11 cellular contexts compared by ENCODE assay signal in genomic region chr3:177041021-177041729, GRCh38.
A peak's percentile ranks its signal among the peaks of the same experiment; 100 is the strongest.
DNase-seq lines count a peak whose midpoint lies in the region; ATAC-seq and TF ChIP-seq lines count a peak whose summit lies in the region.
"Had no signal": no experiment of that assay in that cellular context is flagged by ENCODE, and none has a peak within 500 bp of the region (broad histone marks: within the 10 kb centered on the region; RNA-seq: fewer than 3 reads in every experiment).

No MANE protein-coding gene starts in this region.

- no peaks in the 10 kb centered on the region for H3K27me3 Mint-ChIP-seq in activated CD4-positive, alpha-beta T cell treated with anti-CD3 and anti-CD28 coated beads, Interleukin-2, amount 10 ng/mL, durations not matched to agents 7 days and 5 days
- H3K27me3 Mint-ChIP-seq in WTC11 (ENCODE audit: low read depth) = no peaks in the 10 kb centered on the region

- CTCF ChIA-PET in activated CD4-positive, alpha-beta T cell treated with anti-CD3 and anti-CD28 coated beads, Interleukin-2, amount 10 ng/mL, durations not matched to agents 7 days and 5 days (lab: Charles Lee) = no interaction called here
- CTCF ChIA-PET in WTC11 (lab: Charles Lee) = no interaction called here

- no peak for DNase-seq in activated CD4-positive, alpha-beta T cell treated with anti-CD3 and anti-CD28 coated beads, Interleukin-2, amount 10 ng/mL, durations not matched to agents 7 days and 5 days
- no peak for DNase-seq in activated CD4-positive, alpha-beta T cell treated with anti-CD3 and anti-CD28 coated beads, Interleukin-2, amount 50 U/mL, for 48 hours
- DNase-seq in WTC11 (ENCODE audit: low spot score) (no peak), iris pigment epithelial cell (ENCODE audit: low read depth) (peak; percentile 31), thoracic aorta (ENCODE audit: low spot score) (no peak)
- DNase-seq: activated naive CD4-positive, alpha-beta T cell treated with Interleukin-2 at 50 U/mL for 16 hours; stimulated activated CD4-positive, alpha-beta T cell treated with anti-CD3 and anti-CD28 coated beads, Interleukin-15, amount 100 ng/mL, for 24 hours had no signal

- no peaks in the 10 kb centered on the region for H3K9me3 Mint-ChIP-seq in activated CD4-positive, alpha-beta T cell treated with anti-CD3 and anti-CD28 coated beads, Interleukin-2, amount 10 ng/mL, durations not matched to agents 7 days and 5 days
- peaks cover 4% of the 10 kb centered on the region; the same call in 1 of the 2 replicates for H3K9me3 Mint-ChIP-seq in WTC11

- peak overlapping the region; percentile 16 for H3K27ac Mint-ChIP-seq in activated CD4-positive, alpha-beta T cell treated with anti-CD3 and anti-CD28 coated beads, Interleukin-2, amount 10 ng/mL, durations not matched to agents 7 days and 5 days
- H3K27ac Mint-ChIP-seq in WTC11 = 0 out of 2 replicates have a peak overlapping the region, but pooled peaks have one; percentile 8

- H3K4me1 Mint-ChIP-seq in activated CD4-positive, alpha-beta T cell treated with anti-CD3 and anti-CD28 coated beads, Interleukin-2, amount 10 ng/mL, durations not matched to agents 7 days and 5 days = peaks cover 28% of the 10 kb centered on the region
- H3K4me1 Mint-ChIP-seq in WTC11 = peaks cover 36% of the 10 kb centered on the region

- H3K36me3 Mint-ChIP-seq in activated CD4-positive, alpha-beta T cell treated with anti-CD3 and anti-CD28 coated beads, Interleukin-2, amount 10 ng/mL, durations not matched to agents 7 days and 5 days (ENCODE audit: low read depth) = peaks cover 68% of the 10 kb centered on the region
- H3K36me3 Mint-ChIP-seq in WTC11 = peaks cover 56% of the 10 kb centered on the region

- H3K4me3 ChIP-seq in thoracic aorta = no peak overlapping the region
- H3K4me3 ChIP-seq: BLaER1 treated with 17β-estradiol and CSF1 and Interleukin-3, amounts not matched to agents 10 nM and 100 nM had no signal

- peak overlapping the region in 1 of 2 donors; percentile 49 for H3K27ac ChIP-seq in thoracic aorta

- ATAC-seq in WTC11 (peak; percentile 53), thoracic aorta (ENCODE audit: insufficient number of reproducible peaks, low FRiP score, low read depth) (peak; percentile 50), GM21723 (IDR thresholded peaks at IDR 0.05; ENCODE audit: unreplicated experiment) (no peak), GM21515 (IDR thresholded peaks at IDR 0.05; ENCODE audit: unreplicated experiment) (no peak)
- ATAC-seq in activated CD4-positive, CD25-positive, alpha-beta regulatory T cell treated with anti-CD3 and anti-CD28 coated beads, Interleukin-2, amount 50 U/mL, for 24 hours = no peak

- H3K4me3 Mint-ChIP-seq in activated CD4-positive, alpha-beta T cell treated with anti-CD3 and anti-CD28 coated beads, Interleukin-2, amount 10 ng/mL, durations not matched to agents 7 days and 5 days = no peak overlapping the region
- no peak overlapping the region for H3K4me3 Mint-ChIP-seq in WTC11

- POLR2A ChIA-PET in activated CD4-positive, alpha-beta T cell treated with anti-CD3 and anti-CD28 coated beads, Interleukin-2, amount 10 ng/mL, durations not matched to agents 7 days and 5 days (lab: Charles Lee) = no interaction called here
- POLR2A ChIA-PET in WTC11 (lab: Charles Lee) = no interaction called here

- peaks cover 20 to 30% of the 10 kb centered on the region in 2 donors for H3K4me1 ChIP-seq in thoracic aorta (ENCODE audit: control insufficient read depth in 1 of 2, low read depth in 2 of 2)

- H3K9me3 ChIP-seq in thoracic aorta = no peaks in the 10 kb centered on the region

- peaks cover 22% of the 10 kb centered on the region for H3K36me3 ChIP-seq in thoracic aorta

- H3K27me3 ChIP-seq in thoracic aorta (replicated peaks; ENCODE audit: insufficient read depth) = no peaks in the 10 kb centered on the region
- H3K27me3 ChIP-seq: BLaER1 treated with 17β-estradiol and CSF1 and Interleukin-3, amounts not matched to agents 10 nM and 100 nM had no signal

- no peak for TF ChIP-seq CTCF in WTC11 (IDR thresholded peaks at IDR 0.05)
- no peak for TF ChIP-seq CTCF in thoracic aorta (IDR thresholded peaks at IDR 0.05)

TF ChIP-seq in WTC11, 78 proteins besides CTCF, POLR2A, EP300 and RAD21 (continues in another document):
- TF ChIP-seq TEAD1 (CRISPR knock-in tag; IDR thresholded peaks at IDR 0.05) (no peak), ZBTB43 (CRISPR knock-in tag; IDR thresholded peaks at IDR 0.05) (no peak), OVOL2 (CRISPR knock-in tag; IDR thresholded peaks at IDR 0.05; ENCODE audit: borderline replicate concordance) (no peak), AR (CRISPR knock-in tag; IDR thresholded peaks at IDR 0.05) (no peak), ZNF671 (CRISPR knock-in tag; IDR thresholded peaks at IDR 0.05) (no peak), KAT7 (CRISPR knock-in tag; IDR thresholded peaks at IDR 0.05; ENCODE audit: borderline replicate concordance) (no peak), PRDM15 (CRISPR knock-in tag; IDR thresholded peaks at IDR 0.05) (no peak)
- TF ChIP-seq, protein P1, sequence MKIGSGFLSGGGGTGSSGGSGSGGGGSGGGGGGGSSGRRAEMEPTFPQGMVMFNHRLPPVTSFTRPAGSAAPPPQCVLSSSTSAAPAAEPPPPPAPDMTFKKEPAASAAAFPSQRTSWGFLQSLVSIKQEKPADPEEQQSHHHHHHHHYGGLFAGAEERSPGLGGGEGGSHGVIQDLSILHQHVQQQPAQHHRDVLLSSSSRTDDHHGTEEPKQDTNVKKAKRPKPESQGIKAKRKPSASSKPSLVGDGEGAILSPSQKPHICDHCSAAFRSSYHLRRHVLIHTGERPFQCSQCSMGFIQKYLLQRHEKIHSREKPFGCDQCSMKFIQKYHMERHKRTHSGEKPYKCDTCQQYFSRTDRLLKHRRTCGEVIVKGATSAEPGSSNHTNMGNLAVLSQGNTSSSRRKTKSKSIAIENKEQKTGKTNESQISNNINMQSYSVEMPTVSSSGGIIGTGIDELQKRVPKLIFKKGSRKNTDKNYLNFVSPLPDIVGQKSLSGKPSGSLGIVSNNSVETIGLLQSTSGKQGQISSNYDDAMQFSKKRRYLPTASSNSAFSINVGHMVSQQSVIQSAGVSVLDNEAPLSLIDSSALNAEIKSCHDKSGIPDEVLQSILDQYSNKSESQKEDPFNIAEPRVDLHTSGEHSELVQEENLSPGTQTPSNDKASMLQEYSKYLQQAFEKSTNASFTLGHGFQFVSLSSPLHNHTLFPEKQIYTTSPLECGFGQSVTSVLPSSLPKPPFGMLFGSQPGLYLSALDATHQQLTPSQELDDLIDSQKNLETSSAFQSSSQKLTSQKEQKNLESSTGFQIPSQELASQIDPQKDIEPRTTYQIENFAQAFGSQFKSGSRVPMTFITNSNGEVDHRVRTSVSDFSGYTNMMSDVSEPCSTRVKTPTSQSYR (CRISPR knock-in tag; IDR thresholded peaks at IDR 0.05) = no peak

Comparison
In these comparisons a context has a peak if more than half of its experiments do, and no peak if none do; other contexts are left out.
1. ATAC-seq: peak in WTC11 (single experiment) and thoracic aorta (single experiment); none in GM21723 (single experiment), activated CD4-positive, CD25-positive, alpha-beta regulatory T cell treated with anti-CD3 and anti-CD28 coated beads, Interleukin-2, amount 50 U/mL, for 24 hours (0 of 2) and GM21515 (single experiment).